25 cellular contexts compared by ENCODE assay signal in the genomic region with DNA sequence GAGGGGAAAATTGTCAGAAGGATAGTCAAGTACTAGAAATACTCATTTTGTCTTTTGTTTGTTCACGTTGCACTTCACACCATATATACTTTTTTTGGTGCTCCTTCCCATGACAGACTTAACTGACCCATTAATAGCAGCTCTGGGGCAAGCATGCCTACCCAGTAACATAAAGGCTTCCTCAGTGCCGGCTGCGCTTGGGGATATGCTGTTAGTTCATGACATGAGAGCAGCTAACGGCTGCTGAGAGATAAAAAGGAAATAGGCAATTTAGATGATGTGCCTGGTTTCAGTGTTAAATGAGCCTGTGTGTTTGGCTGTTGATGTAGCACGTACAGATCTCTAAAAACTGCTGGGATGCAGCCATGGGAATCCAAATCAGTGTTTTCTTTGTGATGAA.
"Had no signal": no experiment of that assay in that cellular context is flagged by ENCODE, and none has a peak within 500 bp of the region (broad histone marks: within the 10 kb centered on the region; RNA-seq: fewer than 3 reads in every experiment).

No MANE protein-coding gene starts in this region.

- H3K9me3 Mint-ChIP-seq: activated CD8-positive, alpha-beta T cell treated with anti-CD3 and anti-CD28 coated beads for 36 hours; activated naive CD4-positive, alpha-beta T cell treated with anti-CD3 and anti-CD28 coated beads, Interleukin-2, amount 50 U/mL, for 24 hours; activated T-helper 1 cell treated with anti-CD3 and anti-CD28 coated beads, Interleukin-12 subunit alpha, Interleukin-12 subunit beta, Interleukin-2, Interleukin-4 antibody, amounts not matched to agents 30 ng/mL and 10 ng/mL and 1 ng/mL, durations not matched to agents 14 hours and 24 hours and 36 hours; brain; T-cell had no signal

- H3K27ac ChIP-seq: KMS-11, VCaP had no signal

- H3K27me3 Mint-ChIP-seq: activated CD4-positive, alpha-beta T cell treated with anti-CD3 and anti-CD28 coated beads for 36 hours; activated CD8-positive, alpha-beta T cell treated with anti-CD3 and anti-CD28 coated beads for 36 hours; activated naive CD4-positive, alpha-beta T cell treated with anti-CD3 and anti-CD28 coated beads, Interleukin-2, amount 50 U/mL, for 24 hours; brain; T-cell had no signal

- ATAC-seq: activated CD4-positive, alpha-beta T cell treated with anti-CD3 and anti-CD28 coated beads for 36 hours; activated CD8-positive, alpha-beta T cell treated with anti-CD3 and anti-CD28 coated beads for 36 hours; T-cell had no signal

- H3K4me1 Mint-ChIP-seq: activated CD4-positive, alpha-beta T cell treated with anti-CD3 and anti-CD28 coated beads for 36 hours; activated naive CD4-positive, alpha-beta T cell treated with anti-CD3 and anti-CD28 coated beads, Interleukin-2, amount 50 U/mL, for 24 hours had no signal

- H3K27ac Mint-ChIP-seq: activated CD4-positive, alpha-beta T cell treated with anti-CD3 and anti-CD28 coated beads for 36 hours; activated CD8-positive, alpha-beta T cell treated with anti-CD3 and anti-CD28 coated beads for 36 hours; activated naive CD4-positive, alpha-beta T cell treated with anti-CD3 and anti-CD28 coated beads, Interleukin-2, amount 50 U/mL, for 24 hours; activated T-helper 1 cell treated with anti-CD3 and anti-CD28 coated beads, Interleukin-12 subunit alpha, Interleukin-12 subunit beta, Interleukin-2, Interleukin-4 antibody, amounts not matched to agents 30 ng/mL and 10 ng/mL and 1 ng/mL, durations not matched to agents 14 hours and 24 hours and 36 hours; T-cell had no signal

- H3K4me3 Mint-ChIP-seq: activated CD4-positive, alpha-beta T cell treated with anti-CD3 and anti-CD28 coated beads for 36 hours; activated CD8-positive, alpha-beta T cell treated with anti-CD3 and anti-CD28 coated beads for 36 hours; activated naive CD4-positive, alpha-beta T cell treated with anti-CD3 and anti-CD28 coated beads, Interleukin-2, amount 50 U/mL, for 24 hours; activated T-helper 1 cell treated with anti-CD3 and anti-CD28 coated beads, Interleukin-12 subunit alpha, Interleukin-12 subunit beta, Interleukin-2, Interleukin-4 antibody, amounts not matched to agents 30 ng/mL and 10 ng/mL and 1 ng/mL, durations not matched to agents 14 hours and 24 hours and 36 hours; brain; T-cell had no signal

- DNase-seq: activated CD4-positive, alpha-beta T cell treated with anti-CD3 and anti-CD28 coated beads for 36 hours; activated CD4-positive, alpha-beta T cell treated with anti-CD3 and anti-CD28 coated beads, Interleukin-2, amount 50 U/mL, for 1 hour; activated CD8-positive, alpha-beta memory T cell treated with anti-CD3 and anti-CD28 coated beads, Interleukin-2, amount 50 U/mL, for 4 hours; activated CD8-positive, alpha-beta T cell treated with anti-CD3 and anti-CD28 coated beads for 36 hours; activated effector memory CD4-positive, alpha-beta T cell treated with Interleukin-2 at 50 U/mL for 16 hours; activated naive CD4-positive, alpha-beta T cell; amniotic stem cell; cerebellar nuclear complex; NCI-H1092; NCI-H1417; NCI-H1930; NCI-H345; NCI-H510A; NCI-H526 treated with DMSO at 0.1 percent for 48 hours; NCI-H82; RPMI8226; SHP77; T-cell; T-helper 2 cell; T1000 had no signal
